ENCODE assay signal across 8 cellular contexts in genomic region chr10:12902135-12902572, GRCh38.
A peak's percentile ranks its signal among the peaks of the same experiment; 100 is the strongest.
DNase-seq lines count a peak whose midpoint lies in the region; ATAC-seq, FAIRE-seq and TF ChIP-seq lines count a peak whose summit lies in the region.

No MANE protein-coding gene starts in this region.

- POLR2A ChIA-PET in Caco-2 (lab: Charles Lee): no interaction called here
- POLR2A ChIA-PET in HEK293T (lab: Yijun Ruan, JAX): interaction anchor here (0.6 kb wide), 1 partner anchor 21 kb away, joined by 3 read pairs; no protein-coding TSS in a partner anchor

- H3K27ac ChIP-seq in left ventricle myocardium inferior (replicated peaks): no peak overlapping the region
- H3K27ac ChIP-seq in small intestine (ENCODE audit: low read depth in 1 of 2, low read length in 1 of 2): no peak overlapping the region

- no peaks in the 10 kb centered on the region for H3K4me1 Mint-ChIP-seq in Caco-2 (ENCODE audit: low read depth, unreplicated experiment)
- H3K4me1 Mint-ChIP-seq in activated naive CD4-positive, alpha-beta T cell treated with anti-CD3 and anti-CD28 coated beads for 36 hours (ENCODE audit: low read depth): no peaks in the 10 kb centered on the region

- no peaks in the 10 kb centered on the region for H3K9me3 Mint-ChIP-seq in Caco-2 (ENCODE audit: unreplicated experiment)
- H3K9me3 Mint-ChIP-seq in activated naive CD4-positive, alpha-beta T cell treated with anti-CD3 and anti-CD28 coated beads for 36 hours: no peaks in the 10 kb centered on the region

- intact Hi-C loops in Caco-2 (cut with micrococcal nuclease; ENCODE audit: unreplicated experiment): loop anchor here (1.0 to 2.0 kb wide), 6 partner anchors 119 to 197 kb away; no protein-coding TSS in a partner anchor
- intact Hi-C loops in activated naive CD4-positive, alpha-beta T cell treated with anti-CD3 and anti-CD28 coated beads for 36 hours (cut with micrococcal nuclease): loop anchor here (1.0 to 10.0 kb wide), 6 partner anchors 119 to 688 kb away; no protein-coding TSS in a partner anchor
- intact Hi-C loops in left ventricle myocardium inferior (cut with micrococcal nuclease): no loop called here

- peak; percentile 82 to 91 for TF ChIP-seq CTCF in Caco-2 (IDR thresholded peaks at IDR 0.05; ENCODE audit: insufficient read depth in 1 of 2, low read depth in 1 of 2, low read length in 1 of 2, severe bottlenecking in 1 of 2, unreplicated experiment in 1 of 2)
- peak; percentile 86 for TF ChIP-seq CTCF in left ventricle myocardium inferior (IDR thresholded peaks at IDR 0.05; ENCODE audit: borderline replicate concordance)

- H3K4me3 ChIP-seq in Caco-2 (ENCODE audit: low read depth, low read length) (no peak overlapping the region), left ventricle myocardium inferior (no peak overlapping the region), small intestine (ENCODE audit: low read depth in 1 of 2, low read length in 2 of 2) (no peak overlapping the region)

- H3K9me3 ChIP-seq in Caco-2: no peaks in the 10 kb centered on the region
- no peaks in the 10 kb centered on the region for H3K9me3 ChIP-seq in left ventricle myocardium inferior (replicated peaks)
- no peaks in the 10 kb centered on the region for H3K9me3 ChIP-seq in small intestine (ENCODE audit: control insufficient read depth, low read depth)

- no peak overlapping the region for H3K4me3 Mint-ChIP-seq in Caco-2 (ENCODE audit: unreplicated experiment)
- H3K4me3 Mint-ChIP-seq in activated naive CD4-positive, alpha-beta T cell treated with anti-CD3 and anti-CD28 coated beads for 36 hours: no peak overlapping the region

- no peaks in the 10 kb centered on the region for H3K36me3 Mint-ChIP-seq in Caco-2 (ENCODE audit: insufficient read depth, unreplicated experiment)
- H3K36me3 Mint-ChIP-seq in activated naive CD4-positive, alpha-beta T cell treated with anti-CD3 and anti-CD28 coated beads for 36 hours (ENCODE audit: low read depth): no peaks in the 10 kb centered on the region

- ATAC-seq in HG03469 (IDR thresholded peaks at IDR 0.05; ENCODE audit: unreplicated experiment) (no peak), GM21360 (IDR thresholded peaks at IDR 0.05; ENCODE audit: unreplicated experiment) (no peak)

- WGBS in small intestine, 3 donors: 2 to 6% (median 5%) methylated on average over 2 of the region's 2 CpGs

- no peak overlapping the region for H3K27ac Mint-ChIP-seq in Caco-2 (ENCODE audit: unreplicated experiment)
- H3K27ac Mint-ChIP-seq in activated naive CD4-positive, alpha-beta T cell treated with anti-CD3 and anti-CD28 coated beads for 36 hours: no peak overlapping the region

- CTCF ChIA-PET in Caco-2 (lab: Charles Lee): interaction anchor here (0.6 to 1.7 kb wide), 12 partner anchors 17 to 620 kb away, joined by 3 to 23 read pairs (median 4); partner anchors contain the start of gene OPTN
- CTCF ChIA-PET in HEK293T (lab: Yijun Ruan, JAX): interaction anchor here (0.6 to 1.6 kb wide), 8 partner anchors 10 to 328 kb away, joined by 3 to 4 read pairs (median 4); no protein-coding TSS in a partner anchor
- CTCF ChIA-PET in activated naive CD4-positive, alpha-beta T cell treated with anti-CD3 and anti-CD28 coated beads for 36 hours (lab: Charles Lee): interaction anchor here (0.7 to 2.4 kb wide), 22 partner anchors 9 to 688 kb away, joined by 3 to 12 read pairs (median 3); no protein-coding TSS in a partner anchor

- FAIRE-seq in small intestine (lab: Jason Lieb, UNC): no peak

- H3K36me3 ChIP-seq in Caco-2 (ENCODE audit: control insufficient read depth, insufficient read depth, low read length) (no peaks in the 10 kb centered on the region), left ventricle myocardium inferior (no peaks in the 10 kb centered on the region), small intestine (ENCODE audit: control insufficient read depth in 2 of 2, insufficient read depth in 2 of 2, low read length in 2 of 2) (no peaks in the 10 kb centered on the region)

- DNase-seq in Caco-2 (peak; percentile 65 to 77), HEK293T (ENCODE audit: extremely low spot score) (peak; percentile 64), OCI-M1 (lab: John Stamatoyannopoulos, UW) (peak; percentile 59), left ventricle myocardium inferior (peak; percentile 21), small intestine (peak; percentile 29)
- peak; percentile 71 for DNase-seq in activated naive CD4-positive, alpha-beta T cell treated with anti-CD3 and anti-CD28 coated beads for 36 hours

- H3K4me1 ChIP-seq in Caco-2: no peaks in the 10 kb centered on the region
- H3K4me1 ChIP-seq in left ventricle myocardium inferior: no peaks in the 10 kb centered on the region
- H3K4me1 ChIP-seq in small intestine (ENCODE audit: control insufficient read depth in 2 of 2, insufficient read depth in 1 of 2, low read depth in 1 of 2, low read length in 1 of 2): no peaks in the 10 kb centered on the region

- peaks cover 4% of the 10 kb centered on the region for H3K27me3 Mint-ChIP-seq in Caco-2 (ENCODE audit: insufficient read depth, unreplicated experiment)
- H3K27me3 Mint-ChIP-seq in activated naive CD4-positive, alpha-beta T cell treated with anti-CD3 and anti-CD28 coated beads for 36 hours (ENCODE audit: low read depth): peaks cover 5% of the 10 kb centered on the region

- BruUV-seq in Caco-2 (replicated peaks; lab: Mats Ljungman, UMichigan): no TSS peak

- H3K27me3 ChIP-seq in Caco-2 (replicated peaks; ENCODE audit: control insufficient read depth, insufficient read depth, low read length): no peaks in the 10 kb centered on the region
- peaks cover 24% of the 10 kb centered on the region for H3K27me3 ChIP-seq in left ventricle myocardium inferior (ENCODE audit: low read depth)
- no peaks in the 10 kb centered on the region for H3K27me3 ChIP-seq in small intestine (ENCODE audit: control insufficient read depth in 2 of 2, insufficient read depth in 2 of 2, low read length in 2 of 2)

TF ChIP-seq in HEK293T, 16 proteins besides CTCF, POLR2A, EP300 and RAD21:
- TF ChIP-seq LEF1 (IDR thresholded peaks at IDR 0.05; ENCODE audit: borderline replicate concordance) (no peak), SP1 (IDR thresholded peaks at IDR 0.05) (no peak), TARDBP (IDR thresholded peaks at IDR 0.05) (no peak), ELF4 (IDR thresholded peaks at IDR 0.05) (no peak), NFRKB (IDR thresholded peaks at IDR 0.05) (no peak), ZNF384 (IDR thresholded peaks at IDR 0.05) (no peak), SUZ12 (IDR thresholded peaks at IDR 0.05) (no peak), HDGF (IDR thresholded peaks at IDR 0.05; ENCODE audit: borderline replicate concordance) (no peak), BHLHE40 (IDR thresholded peaks at IDR 0.05; ENCODE audit: borderline replicate concordance) (no peak), CTBP1 (IDR thresholded peaks at IDR 0.05; ENCODE audit: borderline replicate concordance) (no peak), FOXA1 (IDR thresholded peaks at IDR 0.05) (no peak), L3MBTL2 (conservative IDR thresholded peaks at IDR 0.05) (no peak)

Comparison
In these comparisons a context has a peak if more than half of its experiments do, and no peak if none do; other contexts are left out.
1. DNase-seq: peak in every context shown above with its lines; median percentile 71 in Caco-2; 71 in activated naive CD4-positive, alpha-beta T cell treated with anti-CD3 and anti-CD28 coated beads for 36 hours; 64 in HEK293T; 59 in OCI-M1; 29 in small intestine; 21 in left ventricle myocardium inferior.